In the genomic region with DNA sequence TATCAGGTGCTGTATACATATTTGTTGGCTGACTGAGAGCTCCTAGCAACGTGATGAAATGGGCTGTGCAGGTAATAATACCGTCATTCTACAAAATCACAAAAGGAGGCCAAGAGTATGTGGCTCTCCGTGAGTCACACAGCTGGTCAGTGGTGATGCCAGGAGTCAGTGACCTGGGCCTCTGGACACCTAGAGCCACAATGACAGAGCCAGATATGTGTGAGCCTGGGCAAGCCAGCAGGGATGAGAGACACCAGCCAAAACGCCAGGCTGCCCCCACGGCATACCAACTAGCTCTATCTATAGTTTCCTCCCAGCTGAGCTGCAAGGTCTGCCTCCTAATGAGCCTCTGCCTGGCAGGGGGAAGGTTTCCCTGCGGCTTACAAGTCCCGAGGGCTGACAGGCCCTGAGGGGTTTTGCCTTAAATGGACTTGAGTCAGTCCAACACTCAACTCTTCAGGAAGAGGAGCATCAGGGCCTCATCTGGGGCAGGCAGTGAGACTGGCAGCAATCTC, we compare ENCODE assay signal across 9 cellular contexts.
DNase-seq lines count a peak whose midpoint lies in the region; ATAC-seq and TF ChIP-seq lines count a peak whose summit lies in the region.
"Had no signal": no experiment of that assay in that cellular context is flagged by ENCODE, and none has a peak within 500 bp of the region (broad histone marks: within the 10 kb centered on the region; RNA-seq: fewer than 3 reads in every experiment).

No MANE protein-coding gene starts in this region.

- H3K4me1 Mint-ChIP-seq in activated T-cell treated with anti-CD3 and anti-CD28 coated beads, Interleukin-2, amount 50 U/mL, for 72 hours (ENCODE audit: low read depth), result peaks cover 37% of the 10 kb centered on the region

- no peaks in the 10 kb centered on the region for H3K79me2 ChIP-seq in GM23248 (ENCODE audit: insufficient read depth)

- peak; percentile 4 to 5 for ATAC-seq in activated T-cell treated with anti-CD3 and anti-CD28 coated beads, Interleukin-2, amount 50 U/mL, for 72 hours (replicated peaks in 1 of 2)
- ATAC-seq in HG02642 (IDR thresholded peaks at IDR 0.05; ENCODE audit: poor library complexity, unreplicated experiment) (no peak), HG02763 (IDR thresholded peaks at IDR 0.05; ENCODE audit: unreplicated experiment) (no peak)

- no peak overlapping the region for H3K27ac ChIP-seq in GM23248
- peak overlapping the region; percentile 78 to 88 for H3K27ac ChIP-seq in right atrium auricular region
- H3K27ac ChIP-seq: SJSA1 had no signal

- H3K4me3 Mint-ChIP-seq in activated T-cell treated with anti-CD3 and anti-CD28 coated beads, Interleukin-2, amount 50 U/mL, for 72 hours, result peak overlapping the region; percentile 64 to 67

- WGBS in GM23248 (ENCODE audit: low coverage in 1 of 2, low lambda C conversion rate in 2 of 2, missing lambda C conversion rate in 2 of 2), 2 experiments, result 82 to 85% methylated on average over 7 of the region's 7 CpGs

- H3K36me3 ChIP-seq in GM23248 (ENCODE audit: low read depth) (no peaks in the 10 kb centered on the region), right atrium auricular region (peaks cover 11% of the 10 kb centered on the region)
- H3K36me3 ChIP-seq: SJSA1 had no signal

- H3K9me2 ChIP-seq in GM23248 (ENCODE audit: insufficient read depth), result no peaks in the 10 kb centered on the region

- peak overlapping the region; percentile 86 for H3K27ac Mint-ChIP-seq in activated T-cell treated with anti-CD3 and anti-CD28 coated beads, Interleukin-2, amount 50 U/mL, for 72 hours

- peaks cover 6% of the 10 kb centered on the region; the same call in 1 of the 2 replicates for H3F3A ChIP-seq in GM23248 (ENCODE audit: insufficient read depth)

- in situ Hi-C loops in GM23248 (cut with MboI), result no loop called here

- H3K36me3 Mint-ChIP-seq in activated T-cell treated with anti-CD3 and anti-CD28 coated beads, Interleukin-2, amount 50 U/mL, for 72 hours (ENCODE audit: insufficient read depth in 2 of 2), result no peaks in the 10 kb centered on the region

- H3K9me3 Mint-ChIP-seq in activated T-cell treated with anti-CD3 and anti-CD28 coated beads, Interleukin-2, amount 50 U/mL, for 72 hours, result no peaks in the 10 kb centered on the region

- H2AFZ ChIP-seq in GM23248, result no peak overlapping the region

- no peak overlapping the region for H3K4me3 ChIP-seq in GM23248
- no peak overlapping the region for H3K4me3 ChIP-seq in right atrium auricular region
- H3K4me3 ChIP-seq: SJSA1 had no signal

- no peaks in the 10 kb centered on the region for H3K27me3 Mint-ChIP-seq in activated T-cell treated with anti-CD3 and anti-CD28 coated beads, Interleukin-2, amount 50 U/mL, for 72 hours (ENCODE audit: low read depth)

- H3K4me2 ChIP-seq in GM23248 (ENCODE audit: unreplicated experiment), result no peak overlapping the region

- H3K9me3 ChIP-seq in GM23248 (ENCODE audit: low read depth), result no peaks in the 10 kb centered on the region
- no peaks in the 10 kb centered on the region for H3K9me3 ChIP-seq in right atrium auricular region
- H3K9me3 ChIP-seq: SJSA1 had no signal

- peaks cover 14% of the 10 kb centered on the region for H3K4me1 ChIP-seq in GM23248 (ENCODE audit: insufficient read depth)
- peaks cover 0 to 66% of the 10 kb centered on the region in 2 donors for H3K4me1 ChIP-seq in right atrium auricular region

- H3K9ac ChIP-seq in GM23248, result no peak overlapping the region

- no peak for TF ChIP-seq CTCF in right atrium auricular region (IDR thresholded peaks at IDR 0.05)

- H3K27me3 ChIP-seq in GM23248 (replicated peaks; ENCODE audit: insufficient read depth), result no peaks in the 10 kb centered on the region
- no peaks in the 10 kb centered on the region for H3K27me3 ChIP-seq in right atrium auricular region
- H3K27me3 ChIP-seq: SJSA1 had no signal

- no peaks in the 10 kb centered on the region for H4K20me1 ChIP-seq in GM23248 (ENCODE audit: insufficient read depth)

- DNase-seq in A172 (ENCODE audit: low spot score) (peak; percentile 75), GM23248 (peak; percentile 21), right atrium auricular region (ENCODE audit: low spot score) (no peak), NCI-H2196 treated with DMSO at 0.1 percent for 48 hours (lab: John Stamatoyannopoulos, UW; ENCODE audit: unreplicated experiment) (no peak)
- no peak for DNase-seq in activated T-cell treated with anti-CD3 and anti-CD28 coated beads, Interleukin-2, amount 50 U/mL, for 72 hours
- no peak for DNase-seq in stimulated activated CD4-positive, alpha-beta T cell treated with anti-CD3 and anti-CD28 coated beads, Interleukin-2, amount 100 ng/mL, for 24 hours

Comparison
In these comparisons a context has a peak if more than half of its experiments do, and no peak if none do; other contexts are left out.
1. DNase-seq: peak in A172 (single experiment) and GM23248 (single experiment); none in activated T-cell treated with anti-CD3 and anti-CD28 coated beads, Interleukin-2, amount 50 U/mL, for 72 hours (0 of 2), right atrium auricular region (single experiment), NCI-H2196 treated with DMSO at 0.1 percent for 48 hours (single experiment) and stimulated activated CD4-positive, alpha-beta T cell treated with anti-CD3 and anti-CD28 coated beads, Interleukin-2, amount 100 ng/mL, for 24 hours (0 of 2).
2. ATAC-seq: peak in activated T-cell treated with anti-CD3 and anti-CD28 coated beads, Interleukin-2, amount 50 U/mL, for 72 hours (2 of 2); none in HG02642 (single experiment) and HG02763 (single experiment).